Comparison of ENCODE assay signal across 9 cellular contexts in the genomic region with DNA sequence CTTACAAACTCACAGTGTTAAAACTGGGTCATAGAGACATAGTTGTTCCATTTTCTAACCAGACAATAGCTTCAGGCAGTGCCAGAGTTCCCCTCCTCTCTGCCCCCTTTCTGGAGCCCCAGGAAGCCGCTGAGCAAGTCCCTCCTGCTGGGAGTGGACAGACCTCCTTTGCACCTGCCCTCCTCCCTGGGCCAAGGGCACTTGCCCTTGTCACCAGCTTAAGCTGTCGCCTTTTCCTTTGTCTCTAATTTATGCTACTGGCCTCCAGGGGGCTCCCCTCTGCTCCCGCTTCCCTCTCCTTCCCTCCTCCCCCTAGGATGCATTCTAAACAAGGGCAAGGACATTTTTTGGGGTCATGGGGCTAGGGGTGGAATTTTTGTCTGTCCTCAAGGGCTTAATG.
A peak's percentile ranks its signal among the peaks of the same experiment; 100 is the strongest.
DNase-seq lines count a peak whose midpoint lies in the region; ATAC-seq and TF ChIP-seq lines count a peak whose summit lies in the region.
"Had no signal": no experiment of that assay in that cellular context is flagged by ENCODE, and none has a peak within 500 bp of the region (broad histone marks: within the 10 kb centered on the region; RNA-seq: fewer than 3 reads in every experiment).

No MANE protein-coding gene starts in this region.

- ATAC-seq in HG02885 (IDR thresholded peaks at IDR 0.05; ENCODE audit: poor library complexity, unreplicated experiment) (peak; percentile 39), HG03196 (IDR thresholded peaks at IDR 0.05; ENCODE audit: unreplicated experiment) (no peak)

- H3K4me3 Mint-ChIP-seq in activated T-helper 2 cell treated with anti-CD3 and anti-CD28 coated beads, Interferon-gamma antibody, Interleukin-2, Interleukin-4, amounts not matched to agents 10 μg/mL and 5 μg/mL and 100 μg/mL, durations not matched to agents 14 hours and 24 hours and 36 hours (ENCODE audit: low read depth): no peak overlapping the region

- no peak overlapping the region for H3K4me3 ChIP-seq in kidney epithelial cell (ENCODE audit: low read depth, low read length)

- no peaks in the 10 kb centered on the region for H3K36me3 Mint-ChIP-seq in activated T-helper 2 cell treated with anti-CD3 and anti-CD28 coated beads, Interferon-gamma antibody, Interleukin-2, Interleukin-4, amounts not matched to agents 10 μg/mL and 5 μg/mL and 100 μg/mL, durations not matched to agents 14 hours and 24 hours and 36 hours (ENCODE audit: low read depth)

- no peaks in the 10 kb centered on the region for H3K36me3 ChIP-seq in kidney epithelial cell (ENCODE audit: control insufficient read depth, insufficient read depth, low read length)

- H3K4me1 Mint-ChIP-seq in activated T-helper 2 cell treated with anti-CD3 and anti-CD28 coated beads, Interferon-gamma antibody, Interleukin-2, Interleukin-4, amounts not matched to agents 10 μg/mL and 5 μg/mL and 100 μg/mL, durations not matched to agents 14 hours and 24 hours and 36 hours (ENCODE audit: low read depth): no peaks in the 10 kb centered on the region

- DNase-seq in NCI-H1417 (lab: John Stamatoyannopoulos, UW) (peak in 2 of 3 experiments; percentile 14 to 63), NCI-H1417 treated with DMSO at 0.1 percent for 48 hours (lab: John Stamatoyannopoulos, UW) (no peak), SK-N-DZ (ENCODE audit: low spot score) (peak; percentile 39), kidney epithelial cell (ENCODE audit: low read depth) (no peak), posterior vena cava (ENCODE audit: low spot score) (no peak)
- DNase-seq in activated T-helper 2 cell treated with anti-CD3 and anti-CD28 coated beads, Interferon-gamma antibody, Interleukin-2, Interleukin-4, amounts not matched to agents 10 μg/mL and 5 μg/mL and 100 μg/mL, durations not matched to agents 14 hours and 24 hours and 36 hours (ENCODE audit: low spot score): no peak

- H3K9me3 Mint-ChIP-seq in activated T-helper 2 cell treated with anti-CD3 and anti-CD28 coated beads, Interferon-gamma antibody, Interleukin-2, Interleukin-4, amounts not matched to agents 10 μg/mL and 5 μg/mL and 100 μg/mL, durations not matched to agents 14 hours and 24 hours and 36 hours: no peaks in the 10 kb centered on the region
- H3K9me3 Mint-ChIP-seq: activated naive CD4-positive, alpha-beta T cell treated with anti-CD3 and anti-CD28 coated beads, Interleukin-2, amount 50 U/mL, for 72 hours had no signal

- intact Hi-C loops in posterior vena cava (cut with DNase I): no loop called here
- intact Hi-C loops in activated T-helper 2 cell treated with anti-CD3 and anti-CD28 coated beads, Interferon-gamma antibody, Interleukin-2, Interleukin-4, amounts not matched to agents 10 μg/mL and 5 μg/mL and 100 μg/mL, durations not matched to agents 14 hours and 24 hours and 36 hours (cut with micrococcal nuclease): no loop called here

- peak; percentile 15 for TF ChIP-seq CTCF in kidney epithelial cell (IDR thresholded peaks at IDR 0.05; ENCODE audit: insufficient read depth, low read length, poor library complexity, severe bottlenecking)

- peaks cover 5% of the 10 kb centered on the region for H3K27me3 Mint-ChIP-seq in activated T-helper 2 cell treated with anti-CD3 and anti-CD28 coated beads, Interferon-gamma antibody, Interleukin-2, Interleukin-4, amounts not matched to agents 10 μg/mL and 5 μg/mL and 100 μg/mL, durations not matched to agents 14 hours and 24 hours and 36 hours (ENCODE audit: low read depth)

- no peak overlapping the region for H3K27ac Mint-ChIP-seq in activated T-helper 2 cell treated with anti-CD3 and anti-CD28 coated beads, Interferon-gamma antibody, Interleukin-2, Interleukin-4, amounts not matched to agents 10 μg/mL and 5 μg/mL and 100 μg/mL, durations not matched to agents 14 hours and 24 hours and 36 hours
- H3K27ac Mint-ChIP-seq: activated naive CD4-positive, alpha-beta T cell treated with anti-CD3 and anti-CD28 coated beads, Interleukin-2, amount 50 U/mL, for 72 hours had no signal

- H3K27me3 ChIP-seq in kidney epithelial cell (ENCODE audit: control insufficient read depth, insufficient read depth, low read length): no peaks in the 10 kb centered on the region

Comparison
In these comparisons a context has a peak if more than half of its experiments do, and no peak if none do; other contexts are left out.
1. DNase-seq: peak in NCI-H1417 (2 of 3) and SK-N-DZ (single experiment); none in NCI-H1417 treated with DMSO at 0.1 percent for 48 hours (single experiment), kidney epithelial cell (single experiment), posterior vena cava (single experiment) and activated T-helper 2 cell treated with anti-CD3 and anti-CD28 coated beads, Interferon-gamma antibody, Interleukin-2, Interleukin-4, amounts not matched to agents 10 μg/mL and 5 μg/mL and 100 μg/mL, durations not matched to agents 14 hours and 24 hours and 36 hours (single experiment).